In the genomic region with DNA sequence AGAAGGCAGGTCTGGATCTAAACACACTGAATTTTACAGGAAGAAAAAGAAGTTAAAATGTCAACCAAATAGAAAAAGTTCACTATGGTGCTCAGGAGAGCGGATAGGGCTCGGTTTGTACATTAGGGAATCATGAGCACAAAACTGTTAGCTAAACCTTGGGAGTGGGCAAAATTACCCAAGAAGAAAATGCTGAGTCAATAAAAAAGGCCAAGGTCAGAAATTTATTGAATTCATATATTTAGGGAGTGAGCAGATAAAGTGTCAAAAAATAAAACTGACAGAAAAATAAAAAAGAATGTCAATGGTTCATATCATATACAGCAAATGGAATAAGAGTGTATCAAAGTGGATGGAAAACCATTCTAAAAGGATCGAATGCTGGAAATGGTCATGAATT, we compare ENCODE assay signal across 20 cellular contexts.
DNase-seq lines count a peak whose midpoint lies in the region; ATAC-seq, FAIRE-seq and TF ChIP-seq lines count a peak whose summit lies in the region.
"Had no signal": no experiment of that assay in that cellular context is flagged by ENCODE, and none has a peak within 500 bp of the region (broad histone marks: within the 10 kb centered on the region; RNA-seq: fewer than 3 reads in every experiment).

No MANE protein-coding gene starts in this region.

- no peak for ATAC-seq in A549
- ATAC-seq in IMR-90 (ENCODE audit: low read depth): no peak
- ATAC-seq: CD8-positive, alpha-beta T cell had no signal

- H3K9me3 ChIP-seq in A549 (no peaks in the 10 kb centered on the region), IMR-90 (ENCODE audit: control insufficient read depth, insufficient read depth, low read length) (peaks cover 5% of the 10 kb centered on the region; the same call in 1 of the 2 replicates), H1 (ENCODE audit: insufficient read depth in 2 of 2, low read depth in 1 of 2, low read length in 1 of 2) (no peaks in the 10 kb centered on the region)
- H3K9me3 ChIP-seq: BLaER1 treated with 17β-estradiol and CSF1 and Interleukin-3, amounts not matched to agents 10 nM and 100 nM; Caco-2 had no signal

- POLR2A ChIA-PET in A549 (lab: Yijun Ruan, JAX): no interaction called here
- POLR2A ChIA-PET in IMR-90 (lab: Charles Lee; ENCODE audit: unreplicated experiment): no interaction called here
- POLR2A ChIA-PET in H1 (lab: Charles Lee; ENCODE audit: partially characterized antibody): no interaction called here

- H3K27ac ChIP-seq in A549: no peak overlapping the region
- no peak overlapping the region for H3K27ac ChIP-seq in IMR-90 (ENCODE audit: insufficient read depth, low read length)
- no peak overlapping the region for H3K27ac ChIP-seq in H1 (ENCODE audit: low read depth, low read length)
- H3K27ac ChIP-seq: BLaER1 treated with 17β-estradiol and CSF1 and Interleukin-3, amounts not matched to agents 10 nM and 100 nM; C4-2B had no signal

- WGBS in A549 (ENCODE audit: missing lambda C conversion rate): 22% methylated on average over 3 of the region's 3 CpGs
- 80% methylated on average over 2 of the region's 3 CpGs; no CpG with 5 or more reads in 1 of the 2 experiments for WGBS in IMR-90 (ENCODE audit: extremely low coverage in 2 of 2, insufficient read length in 1 of 2), 2 experiments
- WGBS in H1 (ENCODE audit: extremely low coverage in 1 of 2, insufficient coverage in 1 of 2, insufficient read length in 1 of 2, insufficient replicate concordance in 2 of 2, low coverage in 1 of 2, low lambda C conversion rate in 2 of 2, missing lambda C conversion rate in 1 of 2), 2 experiments: 88% methylated on average over 3 of the region's 3 CpGs; no CpG with 5 or more reads in 1 of the 2 experiments

- H3K9ac ChIP-seq in IMR-90 (ENCODE audit: low read depth, low read length) (no peak overlapping the region), H1 (replicated peaks in 1 of 4; ENCODE audit: extremely low read depth in 1 of 4, low read depth in 3 of 4, low read length in 3 of 4) (no peak overlapping the region)
- H3K9ac ChIP-seq: BLaER1 treated with 17β-estradiol and CSF1 and Interleukin-3, amounts not matched to agents 10 nM and 100 nM had no signal

- no peak overlapping the region for H2BK20ac ChIP-seq in IMR-90 (ENCODE audit: low read depth, low read length)
- no peak overlapping the region for H2BK20ac ChIP-seq in H1 (ENCODE audit: low read length)

- TF ChIP-seq CTCF in A549 (IDR thresholded peaks at IDR 0.05): no peak
- no peak for TF ChIP-seq CTCF in IMR-90 (conservative IDR thresholded peaks at IDR 0.05; ENCODE audit: low read depth, low read length)
- TF ChIP-seq CTCF in H1 (IDR thresholded peaks at IDR 0.05; ENCODE audit: control extremely low read depth in 1 of 3, insufficient read depth in 1 of 3, low read depth in 1 of 3, low read length in 3 of 3): no peak

- intact Hi-C loops in IMR-90 (cut with micrococcal nuclease): no loop called here

- H3K23ac ChIP-seq in IMR-90 (ENCODE audit: low read depth, low read length) (no peak overlapping the region), H1 (ENCODE audit: insufficient read length) (no peak overlapping the region)

- TF ChIP-seq EP300 in A549 (IDR thresholded peaks at IDR 0.05): no peak
- TF ChIP-seq EP300 in H1 (IDR thresholded peaks at IDR 0.05; ENCODE audit: borderline replicate concordance in 1 of 2, low read depth in 2 of 2, low read length in 2 of 2): no peak

- TF ChIP-seq POLR2A in A549 (IDR thresholded peaks at IDR 0.05; ENCODE audit: low read length) (no peak), IMR-90 (IDR thresholded peaks at IDR 0.05; ENCODE audit: low read depth, low read length) (no peak), H1 (IDR thresholded peaks at IDR 0.05; ENCODE audit: control extremely low read depth in 1 of 2, low read depth in 2 of 2, low read length in 2 of 2) (no peak)

- no peak overlapping the region for H3K56ac ChIP-seq in IMR-90 (ENCODE audit: extremely low read depth, insufficient read depth, low read length)
- H3K56ac ChIP-seq in H1 (replicated peaks; ENCODE audit: insufficient read length, low read depth, low read length): no peak overlapping the region

- H3K9me1 ChIP-seq in IMR-90 (ENCODE audit: insufficient read depth, low read length): no peaks in the 10 kb centered on the region

- dilution Hi-C loops in IMR-90 (cut with HindIII; ENCODE audit: low sequenced_read_pairs, unreplicated experiment): no loop called here

- no peaks in the 10 kb centered on the region for H3K23me2 ChIP-seq in H1 (ENCODE audit: low read depth, low read length)

- H4K8ac ChIP-seq in IMR-90 (ENCODE audit: low read depth in 2 of 2, low read length in 2 of 2) (no peak overlapping the region), H1 (ENCODE audit: extremely low read depth, insufficient read depth, low read length) (no peak overlapping the region)

- H2BK120ac ChIP-seq in IMR-90 (ENCODE audit: low read depth, low read length) (no peak overlapping the region), H1 (replicated peaks; ENCODE audit: low read depth, low read length) (no peak overlapping the region)

- no peak overlapping the region for H3K4me2 ChIP-seq in A549
- no peak overlapping the region for H3K4me2 ChIP-seq in IMR-90 (ENCODE audit: low read depth, low read length)
- H3K4me2 ChIP-seq in H1 (ENCODE audit: insufficient read depth in 1 of 2, low read depth in 2 of 2, low read length in 2 of 2): no peak overlapping the region
- H3K4me2 ChIP-seq: BLaER1 treated with 17β-estradiol and CSF1 and Interleukin-3, amounts not matched to agents 10 nM and 100 nM had no signal

- H4K5ac ChIP-seq in IMR-90 (ENCODE audit: low read depth, low read length) (no peak overlapping the region), H1 (ENCODE audit: insufficient read length, low read depth, low read length) (no peak overlapping the region)

- no peak overlapping the region for H2BK5ac ChIP-seq in IMR-90 (ENCODE audit: low read depth, low read length, poor library complexity, severe bottlenecking)
- H2BK5ac ChIP-seq in H1 (ENCODE audit: low read depth, low read length): no peak overlapping the region

- H2AFZ ChIP-seq in IMR-90 (replicated peaks; ENCODE audit: low read length, poor library complexity) (no peak overlapping the region), H1 (ENCODE audit: low read length) (no peak overlapping the region)

- H3K27me3 ChIP-seq in IMR-90 (ENCODE audit: control insufficient read depth, insufficient read depth, low read length) (no peaks in the 10 kb centered on the region), H1 (replicated peaks in 1 of 4; ENCODE audit: control insufficient read depth in 3 of 4, extremely low read depth in 1 of 4, insufficient read depth in 3 of 4, low read length in 3 of 4) (no peaks in the 10 kb centered on the region)
- H3K27me3 ChIP-seq: BLaER1 treated with 17β-estradiol and CSF1 and Interleukin-3, amounts not matched to agents 10 nM and 100 nM had no signal

- H3K36me3 ChIP-seq in IMR-90 (ENCODE audit: control insufficient read depth, insufficient read depth, low read length) (no peaks in the 10 kb centered on the region), H1 (ENCODE audit: control insufficient read depth in 2 of 4, insufficient read depth in 4 of 4, low read length in 3 of 4) (no peaks in the 10 kb centered on the region)
- H3K36me3 ChIP-seq: BLaER1 treated with 17β-estradiol and CSF1 and Interleukin-3, amounts not matched to agents 10 nM and 100 nM had no signal

- TF ChIP-seq RAD21 in A549 (conservative IDR thresholded peaks at IDR 0.05 in 1 of 2, IDR thresholded peaks at IDR 0.05 in 1 of 2) (no peak), IMR-90 (IDR thresholded peaks at IDR 0.05; ENCODE audit: low read length) (no peak), H1 (IDR thresholded peaks at IDR 0.05 in 1 of 2, conservative IDR thresholded peaks at IDR 0.05 in 1 of 2; ENCODE audit: low read depth in 2 of 2, low read length in 2 of 2) (no peak)

- DNase-seq in A549 (ENCODE audit: low read depth in 1 of 2, low spot score in 1 of 2): no peak
- no peak for DNase-seq in IMR-90
- no peak for DNase-seq in H1 (ENCODE audit: low read depth in 1 of 2, low spot score in 2 of 2)
- no peak for DNase-seq in activated CD4-positive, alpha-beta T cell treated with anti-CD3 and anti-CD28 coated beads for 1 hour
- DNase-seq in T-helper 1 cell: no peak
- DNase-seq: 8988T; AML-193; Caco-2; Calu3; CD4-positive, alpha-beta T cell; CD8-positive, alpha-beta T cell; DMS79 treated with DMSO at 0.1 percent for 48 hours; GF-D8 had no signal

- no peaks in the 10 kb centered on the region for H3K79me2 ChIP-seq in H1 (ENCODE audit: control insufficient read depth in 1 of 2, insufficient read depth in 2 of 2, low read length in 2 of 2)

- FAIRE-seq in A549 (lab: Jason Lieb, UNC): no peak
- FAIRE-seq in H1 (lab: Jason Lieb, UNC): no peak
- FAIRE-seq: A204.1, D721Med, G401.6, GM12891, GM19239 had no signal

- H3K4me3 ChIP-seq in A549: no peak overlapping the region
- no peak overlapping the region for H3K4me3 ChIP-seq in IMR-90 (ENCODE audit: insufficient read depth, low read depth, low read length)
- no peak overlapping the region for H3K4me3 ChIP-seq in H1 (ENCODE audit: extremely low read depth in 1 of 4, insufficient read depth in 2 of 4, low read depth in 3 of 4, low read length in 4 of 4)
- H3K4me3 ChIP-seq: BLaER1 treated with 17β-estradiol and CSF1 and Interleukin-3, amounts not matched to agents 10 nM and 100 nM had no signal

- CTCF ChIA-PET in A549 (lab: Yijun Ruan, JAX): no interaction called here
- CTCF ChIA-PET in IMR-90 (lab: Yijun Ruan, JAX): no interaction called here
- CTCF ChIA-PET in H1 (lab: Charles Lee; ENCODE audit: partially characterized antibody): no interaction called here

- H3K79me1 ChIP-seq in IMR-90 (ENCODE audit: low read depth in 1 of 2, low read length in 2 of 2) (no peaks in the 10 kb centered on the region), H1 (ENCODE audit: low read depth, low read length) (no peaks in the 10 kb centered on the region)

- no peak overlapping the region for H2BK12ac ChIP-seq in H1 (ENCODE audit: low read depth, low read length)

- no peak overlapping the region for H3K4ac ChIP-seq in IMR-90 (ENCODE audit: low read depth, low read length)
- H3K4ac ChIP-seq in H1 (replicated peaks; ENCODE audit: insufficient read length, low read depth, low read length): no peak overlapping the region

- H3K18ac ChIP-seq in IMR-90 (ENCODE audit: low read depth, low read length): no peak overlapping the region
- no peak overlapping the region for H3K18ac ChIP-seq in H1 (ENCODE audit: extremely low read depth, low read length)

- H3K14ac ChIP-seq in IMR-90 (replicated peaks; ENCODE audit: low read depth, low read length) (no peak overlapping the region), H1 (ENCODE audit: insufficient read length) (no peak overlapping the region)

- in situ Hi-C loops in IMR-90 (cut with MboI; ENCODE audit: low sequenced_read_pairs): no loop called here

- H2AK5ac ChIP-seq in IMR-90 (ENCODE audit: low read depth, low read length) (no peak overlapping the region), H1 (ENCODE audit: low read depth, low read length) (no peak overlapping the region)

- no peak overlapping the region for H2AK9ac ChIP-seq in IMR-90 (replicated peaks; ENCODE audit: low read depth, low read length, poor library complexity)

- H3K4me1 ChIP-seq in A549: no peaks in the 10 kb centered on the region
- no peaks in the 10 kb centered on the region for H3K4me1 ChIP-seq in IMR-90 (ENCODE audit: control insufficient read depth, insufficient read depth, low read length)
- no peaks in the 10 kb centered on the region for H3K4me1 ChIP-seq in H1 (replicated peaks in 1 of 4; ENCODE audit: control insufficient read depth in 3 of 4, insufficient read depth in 4 of 4, low read length in 3 of 4)
- H3K4me1 ChIP-seq: BLaER1 treated with 17β-estradiol and CSF1 and Interleukin-3, amounts not matched to agents 10 nM and 100 nM; Caco-2 had no signal

- H4K91ac ChIP-seq in IMR-90 (ENCODE audit: insufficient read depth, low read depth, low read length) (no peak overlapping the region), H1 (replicated peaks; ENCODE audit: insufficient read length, low read length) (no peak overlapping the region)

- H2BK15ac ChIP-seq in IMR-90 (ENCODE audit: low read depth, low read length) (no peak overlapping the region), H1 (ENCODE audit: low read length) (no peak overlapping the region)

- BruUV-seq in IMR-90 (replicated peaks; lab: Mats Ljungman, UMichigan): no TSS peak

- H4K20me1 ChIP-seq in IMR-90 (ENCODE audit: insufficient read depth, low read length) (no peaks in the 10 kb centered on the region), H1 (replicated peaks in 1 of 2; ENCODE audit: control insufficient read depth in 1 of 2, insufficient read depth in 2 of 2, low read length in 2 of 2) (no peaks in the 10 kb centered on the region)
- H4K20me1 ChIP-seq: BLaER1 treated with 17β-estradiol and CSF1 and Interleukin-3, amounts not matched to agents 10 nM and 100 nM had no signal

Comparison
In these comparisons a context has a peak if more than half of its experiments do, and no peak if none do; other contexts are left out.
1. Of the 18 proteins assayed by ChIP-seq in both H1 and A549: peak only in H1: none; only in A549: none; in both: MAFK; in neither: 17.